Comparison of ENCODE assay signal across 9 cellular contexts in the genomic region with DNA sequence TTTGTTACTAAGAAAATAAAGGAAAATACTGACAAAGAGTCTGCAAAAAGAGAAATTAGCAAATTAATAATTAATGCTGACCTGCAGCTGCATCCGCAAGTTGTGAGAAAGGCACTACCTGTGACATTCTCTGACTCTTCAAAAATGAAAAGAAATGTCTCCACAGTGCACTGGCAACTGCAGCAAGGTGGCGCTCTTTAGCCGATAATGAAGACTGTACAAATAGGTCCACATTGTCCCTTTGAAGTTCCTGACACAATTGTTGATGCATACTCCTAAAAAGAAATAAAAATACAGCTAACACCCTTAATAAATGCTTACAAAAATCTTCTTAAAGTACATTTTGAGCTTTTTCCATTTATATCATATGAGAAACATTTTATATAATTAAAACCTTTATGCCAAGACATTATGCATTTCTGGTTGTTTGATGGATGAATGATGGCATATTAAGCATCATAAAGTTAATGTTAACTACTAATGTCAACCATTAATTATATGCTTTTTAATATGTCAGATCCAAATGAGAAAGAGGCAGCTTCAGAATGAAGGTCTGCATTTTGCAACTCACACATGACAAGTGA.
DNase-seq lines count a peak whose midpoint lies in the region; ATAC-seq and TF ChIP-seq lines count a peak whose summit lies in the region.
"Had no signal": no experiment of that assay in that cellular context is flagged by ENCODE, and none has a peak within 500 bp of the region (broad histone marks: within the 10 kb centered on the region; RNA-seq: fewer than 3 reads in every experiment).

No MANE protein-coding gene starts in this region.

- H3K9me3 Mint-ChIP-seq in CD8-positive, alpha-beta T cell = no peaks in the 10 kb centered on the region
- H3K9me3 Mint-ChIP-seq: dendritic cell treated with granulocyte-macrophage colony-stimulating factor and Interleukin-4, amounts not matched to agents 40 ng/mL and 50 ng/mL, for 4 days had no signal

- peak; percentile 91 for TF ChIP-seq CTCF in CD8-positive, alpha-beta T cell (IDR thresholded peaks at IDR 0.05)

- CTCF ChIA-PET in CD8-positive, alpha-beta T cell (lab: Charles Lee) = interaction anchor here (0.6 to 5.7 kb wide), 16 partner anchors 10 to 1522 kb away, joined by 3 to 63 read pairs (median 3); no protein-coding TSS in a partner anchor

- no peaks in the 10 kb centered on the region for H3K27me3 ChIP-seq in CD8-positive, alpha-beta T cell (ENCODE audit: insufficient read depth, low read length)

- POLR2A ChIA-PET in CD8-positive, alpha-beta T cell (lab: Charles Lee) = no interaction called here

- no peak overlapping the region for H3K27ac Mint-ChIP-seq in CD8-positive, alpha-beta T cell
- H3K27ac Mint-ChIP-seq: dendritic cell treated with granulocyte-macrophage colony-stimulating factor and Interleukin-4, amounts not matched to agents 40 ng/mL and 50 ng/mL, for 4 days had no signal

- H3K4me3 Mint-ChIP-seq in CD8-positive, alpha-beta T cell = no peak overlapping the region
- H3K4me3 Mint-ChIP-seq: dendritic cell treated with granulocyte-macrophage colony-stimulating factor and Interleukin-4, amounts not matched to agents 40 ng/mL and 50 ng/mL, for 4 days had no signal

- no peaks in the 10 kb centered on the region for H3K4me1 ChIP-seq in CD8-positive, alpha-beta T cell (ENCODE audit: insufficient read depth, low read length)

- H3K4me1 Mint-ChIP-seq in CD8-positive, alpha-beta T cell (ENCODE audit: low read depth) = no peaks in the 10 kb centered on the region

- no peak overlapping the region for H3K27ac ChIP-seq in CD8-positive, alpha-beta T cell (ENCODE audit: low read depth, low read length)

- intact Hi-C loops in CD8-positive, alpha-beta T cell (cut with DNase I, micrococcal nuclease) = loop anchor here (1.0 to 5.0 kb wide), 3 partner anchors 208 to 1661 kb away; no protein-coding TSS in a partner anchor

- peak; percentile 33 to 70 (median 60) for DNase-seq in CD8-positive, alpha-beta T cell
- DNase-seq in NCI-H446 treated with DMSO at 0.1 percent for 48 hours (lab: John Stamatoyannopoulos, UW) (peak; percentile 27), ecto neural progenitor cell (ENCODE audit: low spot score) (peak; percentile 70), midbrain (lab: John Stamatoyannopoulos, UW) (peak; percentile 83)
- peak; percentile 20 to 49 for DNase-seq in activated CD4-positive, alpha-beta T cell treated with anti-CD3 and anti-CD28 coated beads, Interleukin-2, amount 50 U/mL, for 24 hours (ENCODE audit: low read depth in 1 of 2, low spot score in 1 of 2)
- DNase-seq in stimulated activated CD8-positive, alpha-beta memory T cell treated with anti-CD3 and anti-CD28 coated beads, Interleukin-4, amount 100 ng/mL, for 48 hours = peak; percentile 78

- peaks cover 2% of the 10 kb centered on the region for H3K36me3 Mint-ChIP-seq in CD8-positive, alpha-beta T cell

- no peaks in the 10 kb centered on the region for H3K27me3 Mint-ChIP-seq in CD8-positive, alpha-beta T cell (ENCODE audit: low read depth)
- H3K27me3 Mint-ChIP-seq: dendritic cell treated with granulocyte-macrophage colony-stimulating factor and Interleukin-4, amounts not matched to agents 40 ng/mL and 50 ng/mL, for 4 days had no signal

- ATAC-seq in CD8-positive, alpha-beta T cell = peak; percentile 65
- peak; percentile 94 for ATAC-seq in GM19035 (IDR thresholded peaks at IDR 0.05; ENCODE audit: unreplicated experiment)
- ATAC-seq in HG03159 (IDR thresholded peaks at IDR 0.05; ENCODE audit: unreplicated experiment) = peak; percentile 95

- no peaks in the 10 kb centered on the region for H3K36me3 ChIP-seq in CD8-positive, alpha-beta T cell (ENCODE audit: insufficient read depth, low read length)

- H3K4me3 ChIP-seq in CD8-positive, alpha-beta T cell (ENCODE audit: low read depth, low read length) = no peak overlapping the region

- H3K9me3 ChIP-seq in CD8-positive, alpha-beta T cell (ENCODE audit: low read length) = no peaks in the 10 kb centered on the region

Comparison
In these comparisons a context has a peak if more than half of its experiments do, and no peak if none do; other contexts are left out.
1. DNase-seq: peak in every context shown above with its lines; median percentile 83 in midbrain; 78 in stimulated activated CD8-positive, alpha-beta memory T cell treated with anti-CD3 and anti-CD28 coated beads, Interleukin-4, amount 100 ng/mL, for 48 hours; 70 in ecto neural progenitor cell; 60 in CD8-positive, alpha-beta T cell; 34 in activated CD4-positive, alpha-beta T cell treated with anti-CD3 and anti-CD28 coated beads, Interleukin-2, amount 50 U/mL, for 24 hours; 27 in NCI-H446 treated with DMSO at 0.1 percent for 48 hours.